ENCODE assay signal across 11 cellular contexts in the genomic region with DNA sequence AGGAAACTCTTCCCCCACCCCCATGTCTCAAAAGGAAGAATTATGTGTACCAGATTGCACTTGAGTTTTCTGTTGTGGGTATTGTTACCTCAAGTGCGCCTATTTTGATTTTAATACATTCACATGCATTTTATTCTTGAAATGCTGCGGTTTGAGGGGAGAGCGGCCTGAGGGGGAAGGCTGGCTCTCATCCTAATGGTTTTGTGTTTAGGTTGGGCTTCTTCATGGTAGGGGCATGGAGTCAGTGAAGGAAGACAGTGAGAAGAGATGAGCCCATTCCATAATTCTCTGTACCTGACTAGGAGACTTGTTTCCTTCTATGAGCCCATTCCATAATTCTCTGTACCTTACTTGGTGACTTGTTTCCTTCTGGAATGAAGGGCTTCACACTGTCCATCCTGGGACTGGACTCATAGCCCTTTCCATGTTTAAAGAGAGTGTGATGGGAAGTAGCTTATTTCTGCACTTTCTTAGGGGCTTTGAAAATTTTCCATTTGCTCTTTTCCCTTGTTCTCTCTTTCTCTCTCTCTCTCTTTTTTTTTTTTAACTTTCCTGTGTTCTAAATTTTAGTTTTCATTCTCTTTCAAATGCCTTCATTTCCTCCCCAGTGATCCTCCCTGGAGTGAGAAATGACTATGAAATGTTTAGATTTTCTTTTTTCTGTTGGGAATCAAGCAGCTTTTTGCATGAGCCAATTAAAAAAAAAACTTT. TPM values are rescaled to one million over a fixed set of nuclear protein-coding genes. Genes with fewer than 3 reads are reported as not detected.
DNase-seq lines count a peak whose midpoint lies in the region; ATAC-seq, FAIRE-seq and TF ChIP-seq lines count a peak whose summit lies in the region.
"Had no signal": no experiment of that assay in that cellular context is flagged by ENCODE, and none has a peak within 500 bp of the region (broad histone marks: within the 10 kb centered on the region; RNA-seq: fewer than 3 reads in every experiment).

No MANE protein-coding gene starts in this region.

- H3K27ac ChIP-seq in A673 (ENCODE audit: low read depth, low read length, poor library complexity, severe bottlenecking) (no peak overlapping the region), ascending aorta (peak overlapping the region; percentile 92 to 93), mesodermal cell (ENCODE audit: low read depth, low read length, severe bottlenecking) (no peak overlapping the region)

- no peak for FAIRE-seq in GM19239 (lab: Jason Lieb, UNC)

- H3K9me3 ChIP-seq in A673 (ENCODE audit: low read depth, low read length, poor library complexity, severe bottlenecking): no peaks in the 10 kb centered on the region
- H3K9me3 ChIP-seq in ascending aorta: no peaks in the 10 kb centered on the region
- no peaks in the 10 kb centered on the region for H3K9me3 ChIP-seq in mesodermal cell (ENCODE audit: control insufficient read depth, low read length)

- intact Hi-C loops in A673 (cut with micrococcal nuclease; ENCODE audit: unreplicated experiment) (no loop called here), ascending aorta (cut with DNase I) (loop anchor here (2.0 kb wide), 3 partner anchors 25 to 81 kb away; no protein-coding TSS in a partner anchor)

- peaks cover 9% of the 10 kb centered on the region for H3K27me3 ChIP-seq in A673 (replicated peaks; ENCODE audit: insufficient read depth, low read depth, low read length, poor library complexity)
- no peaks in the 10 kb centered on the region for H3K27me3 ChIP-seq in ascending aorta

- H3K4me3 ChIP-seq in A673 (ENCODE audit: low read depth, low read length, poor library complexity, severe bottlenecking): no peak overlapping the region
- H3K4me3 ChIP-seq in GM12864 (ENCODE audit: low read depth, low read length): peak overlapping the region; percentile 89
- peak overlapping the region; percentile 81 to 89 for H3K4me3 ChIP-seq in ascending aorta
- peak overlapping the region; percentile 64 for H3K4me3 ChIP-seq in mesodermal cell (ENCODE audit: extremely low read depth, insufficient read depth, low read length, poor library complexity, severe bottlenecking)

- H3K4me1 ChIP-seq in A673 (ENCODE audit: insufficient read depth, low read length, poor library complexity, severe bottlenecking) (peaks cover 13% of the 10 kb centered on the region), ascending aorta (peaks cover 0 to 3% of the 10 kb centered on the region in 2 donors), mesodermal cell (ENCODE audit: control insufficient read depth, insufficient read depth, low read length, poor library complexity, severe bottlenecking) (peaks cover 5% of the 10 kb centered on the region)

- CTCF ChIA-PET in A673 (lab: Charles Lee): interaction anchor here (0.5 to 0.7 kb wide), 2 partner anchors 33 to 84 kb away, joined by 4 read pairs; no protein-coding TSS in a partner anchor

- WGBS in mesodermal cell (ENCODE audit: insufficient coverage in 2 of 2), 2 experiments: no CpG with 5 or more reads among the region's 3 CpGs

- no peak for ATAC-seq in GM21381 (IDR thresholded peaks at IDR 0.05; ENCODE audit: unreplicated experiment)
- ATAC-seq in HG02623 (IDR thresholded peaks at IDR 0.05; ENCODE audit: unreplicated experiment): no peak
- ATAC-seq in HG02763 (IDR thresholded peaks at IDR 0.05; ENCODE audit: unreplicated experiment): no peak

- TF ChIP-seq CTCF in A673 (conservative IDR thresholded peaks at IDR 0.05; ENCODE audit: low read depth, low read length): no peak
- TF ChIP-seq CTCF in GM12864 (IDR thresholded peaks at IDR 0.05; ENCODE audit: low read depth, low read length, missing control alignments): no peak
- TF ChIP-seq CTCF in ascending aorta (IDR thresholded peaks at IDR 0.05): no peak

- TSS peak; percentile 40 for BruUV-seq in A673 (replicated peaks; lab: Mats Ljungman, UMichigan)

- no peaks in the 10 kb centered on the region for H3K36me3 ChIP-seq in A673 (ENCODE audit: insufficient read depth, low read length, poor library complexity, severe bottlenecking)
- no peaks in the 10 kb centered on the region for H3K36me3 ChIP-seq in ascending aorta
- H3K36me3 ChIP-seq in mesodermal cell (ENCODE audit: control insufficient read depth, insufficient read depth, low read length): no peaks in the 10 kb centered on the region

- DNase-seq in A673 (ENCODE audit: low spot score) (no peak), GM12864 (ENCODE audit: low read depth) (no peak), ascending aorta (ENCODE audit: low spot score in 2 of 2) (no peak), GM19239 (ENCODE audit: insufficient read length, low spot score) (no peak)
- DNase-seq: activated CD4-positive, alpha-beta T cell treated with anti-CD3 and anti-CD28 coated beads for 1 hour; cortex of kidney; stimulated activated CD4-positive, alpha-beta T cell treated with anti-CD3 and anti-CD28 coated beads, Interleukin-1b, Interleukin-23, amount 100 ng/mL, for 48 hours had no signal

- POLR2A ChIA-PET in A673 (lab: Charles Lee; ENCODE audit: low non-redundant PET): interaction anchor here (0.5 kb wide), 1 partner anchor 17 kb away, joined by 5 read pairs; no protein-coding TSS in a partner anchor

RNA-seq across cellular contexts. Expression of gene AK4, which starts 1.9 kb away (rescaled TPM):
- 5.5 and 11.1 TPM in 2 replicates for total RNA-seq in A673 (2021)
- 29.5 TPM for total RNA-seq in ascending aorta
- 5.0 TPM for polyA plus RNA-seq in mesodermal cell (2013, experiment 1 of 2)
- 6.6 TPM for polyA plus RNA-seq in mesodermal cell (2013, experiment 2 of 2)

Comparison
In these comparisons a context has a peak if more than half of its experiments do, and no peak if none do; other contexts are left out.
1. H3K27ac ChIP-seq: peak in ascending aorta (2 of 2); none in A673 (single experiment) and mesodermal cell (single experiment).